ENCODE assay signal across 11 cellular contexts in the genomic region with DNA sequence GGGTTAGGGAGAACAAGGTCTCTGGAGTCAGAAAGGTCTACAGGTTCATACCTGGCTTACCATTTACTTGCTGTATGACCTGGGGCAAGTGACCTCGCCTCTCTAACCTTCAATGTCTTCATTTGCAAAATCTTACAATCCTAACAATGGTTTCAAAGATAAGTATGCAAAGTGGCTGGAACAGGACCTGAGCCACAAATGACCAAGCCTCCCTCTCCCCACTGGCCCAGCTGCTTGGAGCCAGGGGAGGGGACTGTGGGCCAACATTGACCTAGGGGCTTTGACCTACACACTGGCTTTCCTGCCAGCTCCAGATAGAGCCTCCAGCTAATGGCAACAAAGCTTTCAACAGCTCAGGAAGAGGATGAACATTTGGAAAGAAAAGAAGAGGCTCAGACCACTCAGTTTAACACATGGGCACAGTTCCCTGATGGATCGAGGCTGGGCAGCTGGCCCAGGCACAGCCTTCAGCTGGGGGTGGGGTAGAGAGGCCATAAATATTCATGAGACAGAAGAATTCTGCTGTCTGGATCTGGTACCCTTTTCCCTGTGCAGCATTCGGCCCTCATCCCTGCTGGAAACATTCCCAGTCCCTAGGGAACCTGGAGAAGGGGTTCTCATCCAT. TPM values are rescaled to one million over a fixed set of nuclear protein-coding genes. Genes with fewer than 3 reads are reported as not detected.
A peak's percentile ranks its signal among the peaks of the same experiment; 100 is the strongest.
DNase-seq lines count a peak whose midpoint lies in the region; ATAC-seq and TF ChIP-seq lines count a peak whose summit lies in the region.
"Had no signal": no experiment of that assay in that cellular context is flagged by ENCODE, and none has a peak within 500 bp of the region (broad histone marks: within the 10 kb centered on the region; RNA-seq: fewer than 3 reads in every experiment).

No MANE protein-coding gene starts in this region.

- no peaks in the 10 kb centered on the region for H3K27me3 Mint-ChIP-seq in endodermal cell (ENCODE audit: insufficient read depth)

- no peak overlapping the region for H3K4me3 ChIP-seq in endodermal cell (ENCODE audit: low read length)
- no peak overlapping the region for H3K4me3 ChIP-seq in transverse colon

- no peak for TF ChIP-seq POLR2A in transverse colon (IDR thresholded peaks at IDR 0.05)

- DNase-seq in NCI-H446 treated with DMSO at 0.1 percent for 48 hours (lab: John Stamatoyannopoulos, UW) (peak; percentile 9), endodermal cell (peak; percentile 58), midbrain (lab: John Stamatoyannopoulos, UW) (peak; percentile 76), transverse colon (no peak), NCI-H1417 treated with DMSO at 0.1 percent for 48 hours (lab: John Stamatoyannopoulos, UW) (no peak), SW480 (ENCODE audit: low spot score) (no peak)
- DNase-seq: activated CD4-positive, alpha-beta T cell treated with anti-CD3 and anti-CD28 coated beads for 36 hours; NCI-H2227 treated with DMSO at 0.1 percent for 48 hours; T-helper 17 cell had no signal

- H3K36me3 ChIP-seq in endodermal cell (ENCODE audit: control insufficient read depth, insufficient read depth, low read length) (no peaks in the 10 kb centered on the region), transverse colon (no peaks in the 10 kb centered on the region)

- intact Hi-C loops in transverse colon (cut with DNase I; ENCODE audit: low total_unique reads): no loop called here

- H3K9me3 ChIP-seq in endodermal cell (ENCODE audit: control insufficient read depth, low read length): no peaks in the 10 kb centered on the region
- peaks cover 0 to 4% of the 10 kb centered on the region in 2 donors for H3K9me3 ChIP-seq in transverse colon

- no peaks in the 10 kb centered on the region for H3K36me3 Mint-ChIP-seq in endodermal cell (ENCODE audit: low read depth)

- H3K4me1 Mint-ChIP-seq in endodermal cell: peaks cover 15% of the 10 kb centered on the region

- H3K27me3 ChIP-seq in endodermal cell (ENCODE audit: control insufficient read depth, insufficient read depth, low read length, poor library complexity, severe bottlenecking) (no peaks in the 10 kb centered on the region), transverse colon (no peaks in the 10 kb centered on the region)

- H3K9ac ChIP-seq in endodermal cell (ENCODE audit: extremely low read depth, low read length, poor library complexity, severe bottlenecking): no peak overlapping the region

- H3K4me1 ChIP-seq in endodermal cell (ENCODE audit: control insufficient read depth, insufficient read depth, low read length) (peaks cover 8% of the 10 kb centered on the region), transverse colon (peaks cover 4 to 31% (median 11%) of the 10 kb centered on the region in 4 donors)

- in situ Hi-C loops in transverse colon (cut with MboI; ENCODE audit: low pct_ligation_motif_present in 1 of 4, low pct_unique_long_range_greater_than_20kb in 1 of 4, low sequenced_read_pairs in 3 of 4): no loop called here

- ATAC-seq in HG02642 (IDR thresholded peaks at IDR 0.05; ENCODE audit: poor library complexity, unreplicated experiment): no peak
- ATAC-seq: activated CD4-positive, alpha-beta T cell treated with anti-CD3 and anti-CD28 coated beads for 36 hours; T-helper 17 cell had no signal

- H3K27ac Mint-ChIP-seq in endodermal cell: peak overlapping the region; percentile 5
- H3K27ac Mint-ChIP-seq: activated CD4-positive, alpha-beta T cell treated with anti-CD3 and anti-CD28 coated beads for 36 hours; activated T-helper 1 cell treated with anti-CD3 and anti-CD28 coated beads, Interleukin-12 subunit alpha, Interleukin-12 subunit beta, Interleukin-2, Interleukin-4 antibody, amounts not matched to agents 30 ng/mL and 10 ng/mL and 1 ng/mL, durations not matched to agents 14 hours and 24 hours and 36 hours; T-helper 17 cell had no signal

- no peak overlapping the region for H3K4me3 Mint-ChIP-seq in endodermal cell
- H3K4me3 Mint-ChIP-seq: activated CD4-positive, alpha-beta T cell treated with anti-CD3 and anti-CD28 coated beads for 36 hours; activated T-helper 1 cell treated with anti-CD3 and anti-CD28 coated beads, Interleukin-12 subunit alpha, Interleukin-12 subunit beta, Interleukin-2, Interleukin-4 antibody, amounts not matched to agents 30 ng/mL and 10 ng/mL and 1 ng/mL, durations not matched to agents 14 hours and 24 hours and 36 hours; T-helper 17 cell had no signal

- TF ChIP-seq EP300 in transverse colon (IDR thresholded peaks at IDR 0.05; ENCODE audit: low read depth): no peak

- TF ChIP-seq CTCF in endodermal cell (conservative IDR thresholded peaks at IDR 0.05) (no peak), transverse colon (IDR thresholded peaks at IDR 0.05) (no peak)

- no peak overlapping the region for H3K27ac ChIP-seq in endodermal cell (ENCODE audit: low read depth, low read length)
- H3K27ac ChIP-seq in transverse colon: peak overlapping the region; percentile 8 to 41 (median 30)

- 83 to 88% methylated on average over 1 to 3 of the region's 3 CpGs for WGBS in endodermal cell (ENCODE audit: insufficient coverage in 1 of 2, insufficient read length in 1 of 2), 2 experiments
- WGBS in transverse colon (ENCODE audit: low coverage in 1 of 2), 2 donors: 54% methylated on average over 3 of the region's 3 CpGs; no CpG with 5 or more reads in 1 of the 2 donors

- H3K9me3 Mint-ChIP-seq in endodermal cell: peaks cover 2% of the 10 kb centered on the region
- H3K9me3 Mint-ChIP-seq: activated T-helper 1 cell treated with anti-CD3 and anti-CD28 coated beads, Interleukin-12 subunit alpha, Interleukin-12 subunit beta, Interleukin-2, Interleukin-4 antibody, amounts not matched to agents 30 ng/mL and 10 ng/mL and 1 ng/mL, durations not matched to agents 14 hours and 24 hours and 36 hours had no signal

RNA-seq across cellular contexts. Expression of a gene that starts 12.9 kb away (rescaled TPM):
- total RNA-seq in endodermal cell (under 1 TPM; 0.58 to 0.77 TPM), transverse colon (10 to 100 TPM in 1 of 4 donors, 1 to 10 TPM in 3; 2.0 to 51.7 (median 4.2) TPM)
- polyA plus RNA-seq in endodermal cell (2013, experiment 1 of 2): 0.14 TPM
- polyA plus RNA-seq in endodermal cell (2013, experiment 2 of 2): 0.17 TPM

Comparison
In these comparisons a context has a peak if more than half of its experiments do, and no peak if none do; other contexts are left out.
1. DNase-seq: peak in NCI-H446 treated with DMSO at 0.1 percent for 48 hours (single experiment), endodermal cell (single experiment) and midbrain (single experiment); none in transverse colon (single experiment), NCI-H1417 treated with DMSO at 0.1 percent for 48 hours (single experiment) and SW480 (single experiment).